In the genomic region with DNA sequence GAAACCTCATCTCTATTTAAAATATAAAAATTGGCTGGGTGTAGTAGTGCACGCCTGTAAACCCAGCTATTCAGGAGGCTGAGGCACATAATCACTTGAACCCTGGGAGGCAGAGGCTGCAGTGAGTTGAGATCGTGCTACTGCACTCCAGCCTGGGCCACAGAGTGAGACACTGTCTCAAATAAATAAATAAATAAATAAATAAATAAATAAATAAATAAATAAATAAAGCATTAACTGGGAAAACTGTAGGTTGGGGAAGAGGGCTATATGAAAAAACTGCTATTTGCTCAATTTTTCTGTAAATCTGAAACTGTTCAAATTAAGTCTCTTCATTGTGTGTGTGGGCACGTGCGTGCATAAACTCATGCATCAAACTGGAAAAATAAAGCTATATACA, we compare ENCODE assay signal across 1 cellular context.
A peak's percentile ranks its signal among the peaks of the same experiment; 100 is the strongest.
TF ChIP-seq lines count a peak whose summit lies in the region.

No MANE protein-coding gene starts in this region.

TF ChIP-seq in HEK293, 187 proteins besides CTCF, POLR2A, EP300 and RAD21 (continued from another document):
- TF ChIP-seq, protein P1, sequence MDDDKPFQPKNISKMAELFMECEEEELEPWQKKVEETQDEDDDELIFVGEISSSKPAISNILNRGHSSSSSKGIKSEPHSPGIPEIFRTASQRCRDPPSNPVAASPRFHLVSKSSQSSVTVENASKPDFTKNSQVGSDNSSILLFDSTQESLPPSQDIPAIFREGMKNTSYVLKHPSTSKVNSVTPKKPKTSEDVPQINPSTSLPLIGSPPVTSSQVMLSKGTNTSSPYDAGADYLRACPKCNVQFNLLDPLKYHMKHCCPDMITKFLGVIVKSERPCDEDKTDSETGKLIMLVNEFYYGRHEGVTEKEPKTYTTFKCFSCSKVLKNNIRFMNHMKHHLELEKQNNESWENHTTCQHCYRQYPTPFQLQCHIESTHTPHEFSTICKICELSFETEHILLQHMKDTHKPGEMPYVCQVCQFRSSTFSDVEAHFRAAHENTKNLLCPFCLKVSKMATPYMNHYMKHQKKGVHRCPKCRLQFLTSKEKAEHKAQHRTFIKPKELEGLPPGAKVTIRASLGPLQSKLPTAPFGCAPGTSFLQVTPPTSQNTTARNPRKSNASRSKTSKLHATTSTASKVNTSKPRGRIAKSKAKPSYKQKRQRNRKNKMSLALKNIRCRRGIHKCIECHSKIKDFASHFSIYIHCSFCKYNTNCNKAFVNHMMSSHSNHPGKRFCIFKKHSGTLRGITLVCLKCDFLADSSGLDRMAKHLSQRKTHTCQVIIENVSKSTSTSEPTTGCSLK (tag by site-specific recombination; IDR thresholded peaks at IDR 0.05): no peak
- no peak for TF ChIP-seq TRIM28 (IDR thresholded peaks at IDR 0.05; ENCODE audit: borderline replicate concordance, low read length)
- TF ChIP-seq ZBTB48 (tag by site-specific recombination; IDR thresholded peaks at IDR 0.05): no peak
- TF ChIP-seq ZNF555 (tag by site-specific recombination; conservative IDR thresholded peaks at IDR 0.05): peak; percentile 67
- no peak for TF ChIP-seq ZNF174 (tag by site-specific recombination; IDR thresholded peaks at IDR 0.05)
- peak; percentile 73 for TF ChIP-seq ZNF426 (tag by site-specific recombination; IDR thresholded peaks at IDR 0.05)
- TF ChIP-seq ZNF404 (tag by site-specific recombination; IDR thresholded peaks at IDR 0.05): 0 out of 2 replicates have a peak, but pooled peaks have one; percentile 21
- TF ChIP-seq ZNF433 (tag by site-specific recombination; IDR thresholded peaks at IDR 0.05; ENCODE audit: low read depth): peak; percentile 22; the same call in 1 of the 2 replicates
- TF ChIP-seq ZNF169 (tag by site-specific recombination; IDR thresholded peaks at IDR 0.05): no peak
- TF ChIP-seq ZNF394 (tag by site-specific recombination; IDR thresholded peaks at IDR 0.05; ENCODE audit: borderline replicate concordance): peak; percentile 87; the same call in 1 of the 2 replicates
- TF ChIP-seq ZBTB8A (tag by site-specific recombination; IDR thresholded peaks at IDR 0.05): peak; percentile 51; the same call in 1 of the 2 replicates
- no peak for TF ChIP-seq ZNF561 (tag by site-specific recombination; IDR thresholded peaks at IDR 0.05; ENCODE audit: borderline replicate concordance)
- TF ChIP-seq, protein P2, sequence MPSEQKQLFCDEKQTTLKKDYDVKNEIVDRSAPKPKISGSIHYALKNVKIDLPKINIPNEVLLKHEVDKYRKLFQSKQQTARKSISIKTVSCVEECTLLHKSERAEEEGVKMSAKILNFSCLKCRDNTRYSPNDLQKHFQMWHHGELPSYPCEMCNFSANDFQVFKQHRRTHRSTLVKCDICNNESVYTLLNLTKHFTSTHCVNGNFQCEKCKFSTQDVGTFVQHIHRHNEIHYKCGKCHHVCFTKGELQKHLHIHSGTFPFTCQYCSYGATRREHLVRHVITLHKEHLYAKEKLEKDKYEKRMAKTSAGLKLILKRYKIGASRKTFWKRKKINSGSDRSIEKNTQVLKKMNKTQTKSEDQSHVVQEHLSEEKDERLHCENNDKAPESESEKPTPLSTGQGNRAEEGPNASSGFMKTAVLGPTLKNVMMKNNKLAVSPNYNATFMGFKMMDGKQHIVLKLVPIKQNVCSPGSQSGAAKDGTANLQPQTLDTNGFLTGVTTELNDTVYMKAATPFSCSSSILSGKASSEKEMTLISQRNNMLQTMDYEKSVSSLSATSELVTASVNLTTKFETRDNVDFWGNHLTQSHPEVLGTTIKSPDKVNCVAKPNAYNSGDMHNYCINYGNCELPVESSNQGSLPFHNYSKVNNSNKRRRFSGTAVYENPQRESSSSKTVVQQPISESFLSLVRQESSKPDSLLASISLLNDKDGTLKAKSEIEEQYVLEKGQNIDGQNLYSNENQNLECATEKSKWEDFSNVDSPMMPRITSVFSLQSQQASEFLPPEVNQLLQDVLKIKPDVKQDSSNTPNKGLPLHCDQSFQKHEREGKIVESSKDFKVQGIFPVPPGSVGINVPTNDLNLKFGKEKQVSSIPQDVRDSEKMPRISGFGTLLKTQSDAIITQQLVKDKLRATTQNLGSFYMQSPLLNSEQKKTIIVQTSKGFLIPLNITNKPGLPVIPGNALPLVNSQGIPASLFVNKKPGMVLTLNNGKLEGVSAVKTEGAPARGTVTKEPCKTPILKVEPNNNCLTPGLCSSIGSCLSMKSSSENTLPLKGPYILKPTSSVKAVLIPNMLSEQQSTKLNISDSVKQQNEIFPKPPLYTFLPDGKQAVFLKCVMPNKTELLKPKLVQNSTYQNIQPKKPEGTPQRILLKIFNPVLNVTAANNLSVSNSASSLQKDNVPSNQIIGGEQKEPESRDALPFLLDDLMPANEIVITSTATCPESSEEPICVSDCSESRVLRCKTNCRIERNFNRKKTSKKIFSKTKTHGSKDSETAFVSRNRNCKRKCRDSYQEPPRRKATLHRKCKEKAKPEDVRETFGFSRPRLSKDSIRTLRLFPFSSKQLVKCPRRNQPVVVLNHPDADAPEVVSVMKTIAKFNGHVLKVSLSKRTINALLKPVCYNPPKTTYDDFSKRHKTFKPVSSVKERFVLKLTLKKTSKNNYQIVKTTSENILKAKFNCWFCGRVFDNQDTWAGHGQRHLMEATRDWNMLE (tag by site-specific recombination; conservative IDR thresholded peaks at IDR 0.05; ENCODE audit: low read depth): peak; percentile 76
- no peak for TF ChIP-seq GLI4 (tag by site-specific recombination; IDR thresholded peaks at IDR 0.05)
- TF ChIP-seq SCRT2 (tag by site-specific recombination; IDR thresholded peaks at IDR 0.05): no peak
- TF ChIP-seq KLF16 (tag by site-specific recombination; IDR thresholded peaks at IDR 0.05): no peak
- no peak for TF ChIP-seq ZNF596 (tag by site-specific recombination; IDR thresholded peaks at IDR 0.05)
- TF ChIP-seq, protein P3, sequence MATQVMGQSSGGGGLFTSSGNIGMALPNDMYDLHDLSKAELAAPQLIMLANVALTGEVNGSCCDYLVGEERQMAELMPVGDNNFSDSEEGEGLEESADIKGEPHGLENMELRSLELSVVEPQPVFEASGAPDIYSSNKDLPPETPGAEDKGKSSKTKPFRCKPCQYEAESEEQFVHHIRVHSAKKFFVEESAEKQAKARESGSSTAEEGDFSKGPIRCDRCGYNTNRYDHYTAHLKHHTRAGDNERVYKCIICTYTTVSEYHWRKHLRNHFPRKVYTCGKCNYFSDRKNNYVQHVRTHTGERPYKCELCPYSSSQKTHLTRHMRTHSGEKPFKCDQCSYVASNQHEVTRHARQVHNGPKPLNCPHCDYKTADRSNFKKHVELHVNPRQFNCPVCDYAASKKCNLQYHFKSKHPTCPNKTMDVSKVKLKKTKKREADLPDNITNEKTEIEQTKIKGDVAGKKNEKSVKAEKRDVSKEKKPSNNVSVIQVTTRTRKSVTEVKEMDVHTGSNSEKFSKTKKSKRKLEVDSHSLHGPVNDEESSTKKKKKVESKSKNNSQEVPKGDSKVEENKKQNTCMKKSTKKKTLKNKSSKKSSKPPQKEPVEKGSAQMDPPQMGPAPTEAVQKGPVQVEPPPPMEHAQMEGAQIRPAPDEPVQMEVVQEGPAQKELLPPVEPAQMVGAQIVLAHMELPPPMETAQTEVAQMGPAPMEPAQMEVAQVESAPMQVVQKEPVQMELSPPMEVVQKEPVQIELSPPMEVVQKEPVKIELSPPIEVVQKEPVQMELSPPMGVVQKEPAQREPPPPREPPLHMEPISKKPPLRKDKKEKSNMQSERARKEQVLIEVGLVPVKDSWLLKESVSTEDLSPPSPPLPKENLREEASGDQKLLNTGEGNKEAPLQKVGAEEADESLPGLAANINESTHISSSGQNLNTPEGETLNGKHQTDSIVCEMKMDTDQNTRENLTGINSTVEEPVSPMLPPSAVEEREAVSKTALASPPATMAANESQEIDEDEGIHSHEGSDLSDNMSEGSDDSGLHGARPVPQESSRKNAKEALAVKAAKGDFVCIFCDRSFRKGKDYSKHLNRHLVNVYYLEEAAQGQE (tag by site-specific recombination; IDR thresholded peaks at IDR 0.05): peak; percentile 44; the same call in 1 of the 2 replicates
- no peak for TF ChIP-seq ZNF837 (tag by site-specific recombination; IDR thresholded peaks at IDR 0.05)
- TF ChIP-seq FEZF1 (tag by site-specific recombination; IDR thresholded peaks at IDR 0.05): no peak
- peak; percentile 63; the same call in 1 of the 2 replicates for TF ChIP-seq ZNF140 (tag by site-specific recombination; IDR thresholded peaks at IDR 0.05)
- TF ChIP-seq ZNF311 (tag by site-specific recombination; IDR thresholded peaks at IDR 0.05; ENCODE audit: borderline replicate concordance): no peak
- TF ChIP-seq, protein P4, sequence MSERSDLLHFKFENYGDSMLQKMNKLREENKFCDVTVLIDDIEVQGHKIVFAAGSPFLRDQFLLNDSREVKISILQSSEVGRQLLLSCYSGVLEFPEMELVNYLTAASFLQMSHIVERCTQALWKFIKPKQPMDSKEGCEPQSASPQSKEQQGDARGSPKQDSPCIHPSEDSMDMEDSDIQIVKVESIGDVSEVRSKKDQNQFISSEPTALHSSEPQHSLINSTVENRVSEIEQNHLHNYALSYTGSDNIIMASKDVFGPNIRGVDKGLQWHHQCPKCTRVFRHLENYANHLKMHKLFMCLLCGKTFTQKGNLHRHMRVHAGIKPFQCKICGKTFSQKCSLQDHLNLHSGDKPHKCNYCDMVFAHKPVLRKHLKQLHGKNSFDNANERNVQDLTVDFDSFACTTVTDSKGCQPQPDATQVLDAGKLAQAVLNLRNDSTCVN (tag by site-specific recombination; optimal IDR thresholded peaks at IDR 0.05): no peak
- TF ChIP-seq ZNF664 (tag by site-specific recombination; IDR thresholded peaks at IDR 0.05): 0 out of 2 replicates have a peak, but pooled peaks have one; percentile 32
- no peak for TF ChIP-seq OVOL3 (tag by site-specific recombination; IDR thresholded peaks at IDR 0.05)
- no peak for TF ChIP-seq ZNF549 (tag by site-specific recombination; IDR thresholded peaks at IDR 0.05)
- no peak for TF ChIP-seq IKZF3 (tag by site-specific recombination; IDR thresholded peaks at IDR 0.05)
- peak; percentile 48; the same call in 1 of the 2 replicates for TF ChIP-seq ZNF202 (tag by site-specific recombination; IDR thresholded peaks at IDR 0.05; ENCODE audit: borderline replicate concordance)
- TF ChIP-seq ZNF292 (tag by site-specific recombination; IDR thresholded peaks at IDR 0.05; ENCODE audit: borderline replicate concordance, low read depth): 0 out of 2 replicates have a peak, but pooled peaks have one; percentile 20
- TF ChIP-seq ZEB2 (tag by site-specific recombination; IDR thresholded peaks at IDR 0.05): no peak
- TF ChIP-seq ZNF138 (tag by site-specific recombination; IDR thresholded peaks at IDR 0.05; ENCODE audit: borderline replicate concordance): no peak
- no peak for TF ChIP-seq ZBTB7A (tag by site-specific recombination; IDR thresholded peaks at IDR 0.05; ENCODE audit: low read depth)
- TF ChIP-seq ZNF473 (tag by site-specific recombination; IDR thresholded peaks at IDR 0.05): no peak
- peak; percentile 60 for TF ChIP-seq ZNF623 (tag by site-specific recombination; IDR thresholded peaks at IDR 0.05)
- 0 out of 2 replicates have a peak, but pooled peaks have one; percentile 18 for TF ChIP-seq ZNF654 (tag by site-specific recombination; IDR thresholded peaks at IDR 0.05; ENCODE audit: low read depth)
